Comparison of ENCODE assay signal across 8 cellular contexts in genomic region chr17:19992803-19993713, GRCh38. TPM values are rescaled to one million over a fixed set of nuclear protein-coding genes. Genes with fewer than 3 reads are reported as not detected.
DNase-seq lines count a peak whose midpoint lies in the region; ATAC-seq, FAIRE-seq and TF ChIP-seq lines count a peak whose summit lies in the region.

No MANE protein-coding gene starts in this region.

- H3K79me2 ChIP-seq in keratinocyte (ENCODE audit: control insufficient read depth, insufficient read depth, low read length) = no peaks in the 10 kb centered on the region

- CTCF ChIA-PET in AG04449 (lab: Yijun Ruan, JAX) = interaction anchor here (0.6 to 11.1 kb wide), 27 partner anchors 8 to 582 kb away, joined by 3 to 140 read pairs (median 3); partner anchors contain the start of genes AKAP10, RNF112 and SPECC1

- H3K4me3 ChIP-seq in AG04449 (ENCODE audit: low read depth, low read length) (no peak overlapping the region), cardiac fibroblast (replicated peaks in 1 of 2; ENCODE audit: low read depth in 2 of 2, low read length in 2 of 2) (no peak overlapping the region), keratinocyte (ENCODE audit: control insufficient read depth in 2 of 3, extremely low read depth in 1 of 3, insufficient read depth in 2 of 3, low read depth in 1 of 3, low read length in 3 of 3) (no peak overlapping the region)

- peak; percentile 26 for DNase-seq in AG04449 (ENCODE audit: low read depth, low spot score)
- DNase-seq in NCI-H446 treated with DMSO at 0.1 percent for 48 hours (lab: John Stamatoyannopoulos, UW) = peak; percentile 73
- peak; percentile 90 for DNase-seq in cardiac fibroblast (ENCODE audit: low read depth in 2 of 2)
- peak; percentile 54 for DNase-seq in keratinocyte (ENCODE audit: low read depth, low spot score)
- DNase-seq in stimulated activated CD4-positive, alpha-beta T cell treated with anti-CD3 and anti-CD28 coated beads, Interleukin-1b, Interleukin-23, amount 100 ng/mL, for 4 hours (ENCODE audit: low read depth in 2 of 2) = peak; percentile 60 to 62

- dilution Hi-C loops in keratinocyte (cut with MboI; ENCODE audit: extremely low pct_ligation_motif_present, low sequenced_read_pairs) = no loop called here

- ATAC-seq in GM18870 (IDR thresholded peaks at IDR 0.05; ENCODE audit: unreplicated experiment) (peak; percentile 87), HG03439 (IDR thresholded peaks at IDR 0.05; ENCODE audit: unreplicated experiment) (peak; percentile 93)
- peak; percentile 95 to 97 for ATAC-seq in activated CD4-positive, CD25-positive, alpha-beta regulatory T cell treated with anti-CD3 and anti-CD28 coated beads, Interleukin-2, amount 50 U/mL, for 24 hours

- H3K4me1 ChIP-seq in keratinocyte (ENCODE audit: control insufficient read depth, extremely low read depth, insufficient read depth, low read length) = no peaks in the 10 kb centered on the region

- H3K9me1 ChIP-seq in keratinocyte (ENCODE audit: control insufficient read depth, extremely low read depth, insufficient read depth, low read length) = no peaks in the 10 kb centered on the region

- H3K27me3 ChIP-seq in keratinocyte (ENCODE audit: control insufficient read depth, extremely low read depth, insufficient read depth, low read length) = no peaks in the 10 kb centered on the region

- no peaks in the 10 kb centered on the region for H3K9me3 ChIP-seq in keratinocyte (ENCODE audit: control insufficient read depth, low read depth, low read length)

- TF ChIP-seq CTCF in AG04449 (IDR thresholded peaks at IDR 0.05; ENCODE audit: insufficient read depth, low read length, missing control alignments) (peak; percentile 62), cardiac fibroblast (IDR thresholded peaks at IDR 0.05; ENCODE audit: low read depth, low read length) (peak; percentile 56), keratinocyte (optimal IDR thresholded peaks at IDR 0.05 in 1 of 3, IDR thresholded peaks at IDR 0.05 in 1 of 3, conservative IDR thresholded peaks at IDR 0.05 in 1 of 3; ENCODE audit: extremely low read depth in 1 of 3, insufficient read depth in 2 of 3, low read length in 3 of 3) (peak; percentile 60 to 82 (median 69))

- no peak overlapping the region for H3K27ac ChIP-seq in keratinocyte (ENCODE audit: control insufficient read depth, insufficient read depth, low read length)

- POLR2A ChIA-PET in AG04449 (lab: Yijun Ruan, JAX) = interaction anchor here (1.0 kb wide), 1 partner anchor 15 kb away, joined by 5 read pairs; the partner anchor contains the start of gene AKAP10

- peak overlapping the region; percentile 16 for H3K4me2 ChIP-seq in keratinocyte (ENCODE audit: control insufficient read depth, extremely low read depth, insufficient read depth, low read depth, low read length)

- no peaks in the 10 kb centered on the region for H3K36me3 ChIP-seq in keratinocyte (ENCODE audit: control insufficient read depth in 2 of 2, extremely low read depth in 1 of 2, insufficient read depth in 2 of 2, low read length in 2 of 2)

- no peak overlapping the region for H2AFZ ChIP-seq in keratinocyte (ENCODE audit: control insufficient read depth, low read length)

- peak; percentile 84 for FAIRE-seq in keratinocyte (lab: Jason Lieb, UNC)

- no peak overlapping the region for H3K9ac ChIP-seq in keratinocyte (ENCODE audit: control insufficient read depth, extremely low read depth, insufficient read depth, low read length)

- H4K20me1 ChIP-seq in keratinocyte (ENCODE audit: control insufficient read depth, extremely low read depth, insufficient read depth, low read length) = no peaks in the 10 kb centered on the region

RNA-seq across cellular contexts. Expression of gene AKAP10, which starts 15.4 kb away (rescaled TPM):
- 20.1 to 30.8 TPM (median 26.5 TPM) in 3 replicates for polyA plus RNA-seq in keratinocyte
- polyA plus RNA-seq in keratinocyte (2011; ENCODE audit: low read depth) = 33.4 TPM
- 12.8 and 25.5 TPM in 2 replicates for polyA plus RNA-seq in keratinocyte (2011; cell fraction: cytosol; rRNA removed)
- 28.3 and 29.6 TPM in 2 replicates for polyA plus RNA-seq in keratinocyte (2011; cell fraction: nucleus; rRNA removed)
- 11.3 and 11.9 TPM in 2 replicates for polyA plus RNA-seq in keratinocyte (2012; ENCODE audit: low replicate concordance)
- polyA minus RNA-seq in keratinocyte = 10.3 to 50.9 TPM (median 41.2 TPM) in 3 replicates
- 10.2 TPM for polyA minus RNA-seq in keratinocyte (2011; cell fraction: cytosol; rRNA and poly(A)+ RNA removed)
- 14.4 and 34.3 TPM in 2 replicates for polyA minus RNA-seq in keratinocyte (2011; cell fraction: nucleus; rRNA and poly(A)+ RNA removed)

RNA-seq across cellular contexts. Expression of gene SPECC1, which starts 16.1 kb away (rescaled TPM):
- 20.6 to 27.4 TPM (median 20.9 TPM) in 3 replicates for polyA plus RNA-seq in keratinocyte
- polyA plus RNA-seq in keratinocyte (2011; ENCODE audit: low read depth) = 48.2 TPM
- polyA plus RNA-seq in keratinocyte (2011; cell fraction: cytosol; rRNA removed) = 14.9 and 15.5 TPM in 2 replicates
- 24.5 and 30.2 TPM in 2 replicates for polyA plus RNA-seq in keratinocyte (2011; cell fraction: nucleus; rRNA removed)
- polyA plus RNA-seq in keratinocyte (2012; ENCODE audit: low replicate concordance) = 13.3 and 27.6 TPM in 2 replicates
- 15.2 to 25.4 TPM (median 21.9 TPM) in 3 replicates for polyA minus RNA-seq in keratinocyte
- 26.3 TPM for polyA minus RNA-seq in keratinocyte (2011; cell fraction: cytosol; rRNA and poly(A)+ RNA removed)
- 21.0 and 41.2 TPM in 2 replicates for polyA minus RNA-seq in keratinocyte (2011; cell fraction: nucleus; rRNA and poly(A)+ RNA removed)

Comparison
In these comparisons a context has a peak if more than half of its experiments do, and no peak if none do; other contexts are left out.
1. DNase-seq: peak in every context shown above with its lines; median percentile 90 in cardiac fibroblast; 73 in NCI-H446 treated with DMSO at 0.1 percent for 48 hours; 61 in stimulated activated CD4-positive, alpha-beta T cell treated with anti-CD3 and anti-CD28 coated beads, Interleukin-1b, Interleukin-23, amount 100 ng/mL, for 4 hours; 54 in keratinocyte; 26 in AG04449.